Comparison of ENCODE assay signal across 10 cellular contexts in genomic region chr1:73914994-73915393, GRCh38.
"Had no signal": no experiment of that assay in that cellular context is flagged by ENCODE, and none has a peak within 500 bp of the region (broad histone marks: within the 10 kb centered on the region; RNA-seq: fewer than 3 reads in every experiment).

No MANE protein-coding gene starts in this region.

- H3K4me1 ChIP-seq: parathyroid adenoma had no signal

- DNase-seq: activated CD4-positive, alpha-beta T cell treated with anti-CD3 and anti-CD28 coated beads, Interleukin-2, amount 50 U/mL, for 1 hour; activated CD8-positive, alpha-beta memory T cell treated with anti-CD3 and anti-CD28 coated beads for 24 hours; activated gamma-delta T cell treated with Interleukin-2 at 50 U/mL for 16 hours; activated naive CD8-positive, alpha-beta T cell treated with anti-CD3 and anti-CD28 coated beads, Interleukin-2, amount 10 ng/mL, durations not matched to agents 7 days and 5 days; endodermal cell; SW 1271 had no signal

- H3K27me3 Mint-ChIP-seq: activated naive CD8-positive, alpha-beta T cell treated with anti-CD3 and anti-CD28 coated beads, Interleukin-2, amount 10 ng/mL, durations not matched to agents 7 days and 5 days; stimulated activated memory B cell treated with anti-CD40 and anti-IgM and Interleukin-4, amounts not matched to agents 10 μg/mL and 1 μg/mL and 100 μg/mL, for 72 hours had no signal

- H3K9me3 ChIP-seq: neutrophil had no signal

- H3K79me2 ChIP-seq: parathyroid adenoma had no signal

- H2AFZ ChIP-seq: parathyroid adenoma had no signal

- H3K4me3 Mint-ChIP-seq: activated naive CD8-positive, alpha-beta T cell treated with anti-CD3 and anti-CD28 coated beads, Interleukin-2, amount 10 ng/mL, durations not matched to agents 7 days and 5 days; endodermal cell; stimulated activated memory B cell treated with anti-CD40 and anti-IgM and Interleukin-4, amounts not matched to agents 10 μg/mL and 1 μg/mL and 100 μg/mL, for 72 hours had no signal

- H3K27ac ChIP-seq: neutrophil, parathyroid adenoma had no signal

- H3K4me1 Mint-ChIP-seq: activated naive CD8-positive, alpha-beta T cell treated with anti-CD3 and anti-CD28 coated beads, Interleukin-2, amount 10 ng/mL, durations not matched to agents 7 days and 5 days; endodermal cell; stimulated activated memory B cell treated with anti-CD40 and anti-IgM and Interleukin-4, amounts not matched to agents 10 μg/mL and 1 μg/mL and 100 μg/mL, for 72 hours had no signal

- H3K36me3 Mint-ChIP-seq: activated naive CD8-positive, alpha-beta T cell treated with anti-CD3 and anti-CD28 coated beads, Interleukin-2, amount 10 ng/mL, durations not matched to agents 7 days and 5 days; stimulated activated memory B cell treated with anti-CD40 and anti-IgM and Interleukin-4, amounts not matched to agents 10 μg/mL and 1 μg/mL and 100 μg/mL, for 72 hours had no signal

- H3K27ac Mint-ChIP-seq: activated naive CD8-positive, alpha-beta T cell treated with anti-CD3 and anti-CD28 coated beads, Interleukin-2, amount 10 ng/mL, durations not matched to agents 7 days and 5 days; endodermal cell; stimulated activated memory B cell treated with anti-CD40 and anti-IgM and Interleukin-4, amounts not matched to agents 10 μg/mL and 1 μg/mL and 100 μg/mL, for 72 hours had no signal

- H3K36me3 ChIP-seq: neutrophil had no signal

- ATAC-seq: activated CD4-positive, CD25-positive, alpha-beta regulatory T cell treated with anti-CD3 and anti-CD28 coated beads, Interleukin-2, amount 50 U/mL, for 24 hours; stimulated activated memory B cell treated with anti-CD40 and anti-IgM and Interleukin-4, amounts not matched to agents 10 μg/mL and 1 μg/mL and 100 μg/mL, for 72 hours had no signal

- H3K27me3 ChIP-seq: neutrophil had no signal
